In genomic region chr11:121615506-121615905, GRCh38 we compare ENCODE assay signal across 19 cellular contexts.
DNase-seq lines count a peak whose midpoint lies in the region; ATAC-seq and TF ChIP-seq lines count a peak whose summit lies in the region.
"Had no signal": no experiment of that assay in that cellular context is flagged by ENCODE, and none has a peak within 500 bp of the region (broad histone marks: within the 10 kb centered on the region; RNA-seq: fewer than 3 reads in every experiment).

No MANE protein-coding gene starts in this region.

- H3K36me3 ChIP-seq in HUES6 (ENCODE audit: control insufficient read depth, insufficient read depth, low read length) (peaks cover 90% of the 10 kb centered on the region), HAP-1 (replicated peaks) (no peaks in the 10 kb centered on the region)
- H3K36me3 ChIP-seq: uterus had no signal

- in situ Hi-C loops in HAP-1 (cut with MboI; ENCODE audit: low sequenced_read_pairs): no loop called here

- H3K9ac ChIP-seq in HUES6 (ENCODE audit: low read length): peak overlapping the region; percentile 17

- H3K4me3 ChIP-seq in AG10803 (ENCODE audit: low read length): no peak overlapping the region
- no peak overlapping the region for H3K4me3 ChIP-seq in HUES6 (ENCODE audit: low read depth, low read length)
- no peak overlapping the region for H3K4me3 ChIP-seq in HAP-1
- H3K4me3 ChIP-seq: left lung, uterus had no signal

- DNase-seq in AG10803 (ENCODE audit: low read depth) (peak; percentile 32), astrocyte of the hippocampus (ENCODE audit: low read depth, low spot score) (peak; percentile 38), hepatic stellate cell (ENCODE audit: low spot score) (peak; percentile 38), HAP-1 (ENCODE audit: low spot score in 2 of 2) (no peak)
- DNase-seq in stimulated activated CD4-positive, alpha-beta T cell treated with anti-CD3 and anti-CD28 coated beads, Interleukin-2, amount 100 ng/mL, for 24 hours: no peak
- DNase-seq in stimulated activated CD4-positive, alpha-beta T cell treated with anti-CD3 and anti-CD28 coated beads, Interleukin-12 subunit alpha, Interleukin-12 subunit beta, amount 100 ng/mL, for 4 hours: no peak
- DNase-seq: activated CD4-positive, alpha-beta T cell treated with anti-CD3 and anti-CD28 coated beads for 48 hours; activated CD8-positive, alpha-beta memory T cell treated with anti-CD3 and anti-CD28 coated beads, Interleukin-2, amount 50 U/mL, for 4 hours; activated naive CD4-positive, alpha-beta T cell treated with anti-CD3 and anti-CD28 coated beads for 36 hours; central memory CD4-positive, alpha-beta T cell; left lung; NCI-H1092; NCI-H748 treated with DMSO at 0.1 percent for 48 hours; right cardiac atrium; uterus had no signal

- TF ChIP-seq CTCF in AG10803 (conservative IDR thresholded peaks at IDR 0.05; ENCODE audit: low read length): no peak

- no peak for ATAC-seq in HG02981 (IDR thresholded peaks at IDR 0.05; ENCODE audit: unreplicated experiment)
- ATAC-seq: left lung, right cardiac atrium had no signal

- H3K9me3 ChIP-seq in HUES6 (ENCODE audit: control insufficient read depth, insufficient read depth, low read depth, low read length) (no peaks in the 10 kb centered on the region), HAP-1 (no peaks in the 10 kb centered on the region)
- H3K9me3 ChIP-seq: Caco-2, left lung, uterus had no signal

- H3K27ac ChIP-seq in HUES6 (ENCODE audit: low read depth, low read length): peak overlapping the region; percentile 55; the same call in 1 of the 2 replicates
- H3K27ac ChIP-seq: left lung, neutrophil, uterus had no signal

- H3K27me3 ChIP-seq in HUES6 (ENCODE audit: control insufficient read depth, insufficient read depth, low read length) (no peaks in the 10 kb centered on the region), HAP-1 (ENCODE audit: low read depth) (no peaks in the 10 kb centered on the region)
- H3K27me3 ChIP-seq: left lung, neutrophil, uterus had no signal

- H3K4me1 ChIP-seq in HUES6 (ENCODE audit: control insufficient read depth, insufficient read depth, low read length) (peaks cover 30% of the 10 kb centered on the region), HAP-1 (no peaks in the 10 kb centered on the region)
- H3K4me1 ChIP-seq: Caco-2, left lung, uterus had no signal

Comparison
In these comparisons a context has a peak if more than half of its experiments do, and no peak if none do; other contexts are left out.
1. DNase-seq: peak in AG10803 (single experiment), astrocyte of the hippocampus (single experiment) and hepatic stellate cell (single experiment); none in stimulated activated CD4-positive, alpha-beta T cell treated with anti-CD3 and anti-CD28 coated beads, Interleukin-2, amount 100 ng/mL, for 24 hours (0 of 2), stimulated activated CD4-positive, alpha-beta T cell treated with anti-CD3 and anti-CD28 coated beads, Interleukin-12 subunit alpha, Interleukin-12 subunit beta, amount 100 ng/mL, for 4 hours (single experiment) and HAP-1 (0 of 2).